13 cellular contexts compared by ENCODE assay signal in the genomic region with DNA sequence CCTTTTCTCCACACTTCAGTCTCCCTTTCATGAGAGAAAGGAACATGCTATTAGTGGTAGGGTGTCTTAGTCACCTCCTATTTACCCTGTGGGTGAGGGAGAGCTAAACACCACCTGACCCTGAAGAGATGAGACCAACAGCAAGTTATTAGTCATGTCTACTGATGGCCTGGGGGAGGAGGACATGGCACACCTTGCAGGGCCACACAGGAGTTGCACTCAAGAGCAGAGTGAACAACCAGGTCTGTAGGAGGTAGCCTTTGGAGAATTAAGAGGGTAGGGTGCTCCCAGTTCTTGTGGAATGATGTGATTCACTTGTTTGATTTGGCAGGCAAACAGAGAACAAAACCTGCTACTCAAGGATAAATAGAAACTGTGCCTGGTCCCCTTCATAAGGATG.
A peak's percentile ranks its signal among the peaks of the same experiment; 100 is the strongest.
DNase-seq lines count a peak whose midpoint lies in the region; ATAC-seq and TF ChIP-seq lines count a peak whose summit lies in the region.
"Had no signal": no experiment of that assay in that cellular context is flagged by ENCODE, and none has a peak within 500 bp of the region (broad histone marks: within the 10 kb centered on the region; RNA-seq: fewer than 3 reads in every experiment).

No MANE protein-coding gene starts in this region.

- peaks cover 16% of the 10 kb centered on the region for H3K36me3 ChIP-seq in WERI-Rb-1

- H3K27me3 ChIP-seq in WERI-Rb-1 (ENCODE audit: insufficient read depth, low read depth, severe bottlenecking): no peaks in the 10 kb centered on the region

- H3K27ac ChIP-seq in WERI-Rb-1: no peak overlapping the region

- no peaks in the 10 kb centered on the region for H3K9me3 ChIP-seq in WERI-Rb-1 (ENCODE audit: severe bottlenecking)

- no peak for ATAC-seq in GM21619 (IDR thresholded peaks at IDR 0.05; ENCODE audit: unreplicated experiment)

- no peak for TF ChIP-seq CTCF in epithelial cell of esophagus (IDR thresholded peaks at IDR 0.05; ENCODE audit: insufficient read depth, low read depth, low read length, missing control alignments)
- no peak for TF ChIP-seq CTCF in WERI-Rb-1 (IDR thresholded peaks at IDR 0.05; ENCODE audit: low read depth, low read length)

- no peak overlapping the region for H3K4me3 ChIP-seq in epithelial cell of esophagus (ENCODE audit: low read length)
- H3K4me3 ChIP-seq in WERI-Rb-1 (ENCODE audit: low read depth, low read length): no peak overlapping the region

- DNase-seq in Daoy (ENCODE audit: low read depth): peak; percentile 75
- peak; percentile 71 for DNase-seq in NCI-H226
- peak; percentile 97 for DNase-seq in epithelial cell of esophagus (ENCODE audit: low read depth)
- DNase-seq in non-pigmented ciliary epithelial cell (ENCODE audit: low read depth): peak; percentile 24
- no peak for DNase-seq in WERI-Rb-1
- no peak for DNase-seq in NCI-H187 treated with DMSO at 0.1 percent for 48 hours (lab: John Stamatoyannopoulos, UW)
- DNase-seq in superior temporal gyrus (ENCODE audit: extremely low spot score): no peak
- DNase-seq: activated naive CD4-positive, alpha-beta T cell treated with anti-CD3 and anti-CD28 coated beads, Interleukin-2, amount 10 ng/mL, durations not matched to agents 7 days and 5 days; KG1; NCI-H1694 treated with DMSO at 0.1 percent for 48 hours; NCI-H82; nucleus accumbens had no signal

Comparison
In these comparisons a context has a peak if more than half of its experiments do, and no peak if none do; other contexts are left out.
1. DNase-seq: peak in Daoy (single experiment), NCI-H226 (single experiment), epithelial cell of esophagus (single experiment) and non-pigmented ciliary epithelial cell (single experiment); none in WERI-Rb-1 (single experiment), NCI-H187 treated with DMSO at 0.1 percent for 48 hours (single experiment) and superior temporal gyrus (single experiment).